Comparison of ENCODE assay signal across 10 cellular contexts in the genomic region with DNA sequence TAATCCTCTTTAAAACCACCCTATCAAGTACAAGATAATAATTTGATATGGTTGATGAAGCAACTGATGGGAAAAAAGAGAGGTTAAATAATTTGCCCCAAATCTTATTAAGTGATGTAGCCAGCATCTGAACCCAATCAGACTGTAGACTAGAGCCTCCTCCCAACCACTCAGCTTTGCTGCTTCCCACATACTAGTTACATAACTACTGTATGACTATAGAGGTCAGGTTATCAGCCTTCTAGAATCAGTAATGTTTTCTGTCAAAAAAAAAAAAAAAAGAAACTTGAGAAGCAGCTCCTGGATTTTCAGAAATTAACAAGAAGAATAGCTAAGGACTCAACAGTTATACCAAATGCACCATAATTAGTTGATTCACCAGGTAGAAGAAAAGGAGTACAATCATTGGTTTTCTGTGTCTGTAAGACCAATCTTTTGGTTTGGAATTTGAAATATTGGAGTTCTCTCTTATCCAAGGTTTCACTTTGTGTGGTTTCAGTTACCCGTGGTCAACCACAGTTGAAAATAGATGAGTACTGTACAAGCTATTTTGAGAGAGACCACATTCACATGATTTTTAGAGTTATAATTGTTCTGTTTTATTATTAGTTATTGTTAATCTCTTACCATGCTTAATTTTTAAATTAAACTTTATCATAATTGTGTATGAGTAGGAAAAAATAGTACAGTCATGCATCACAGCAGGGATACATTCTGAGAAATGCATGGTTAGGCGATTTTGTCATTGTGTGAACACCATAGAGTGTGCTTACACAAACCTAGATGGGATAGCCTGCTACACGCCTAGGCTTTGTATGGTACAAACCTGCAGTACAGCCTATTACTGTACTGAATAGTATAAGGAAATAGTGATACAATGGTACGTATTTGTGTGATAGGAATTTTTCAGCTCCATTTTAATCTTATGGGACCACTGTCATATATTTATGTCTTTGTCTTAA.
DNase-seq lines count a peak whose midpoint lies in the region; ATAC-seq and FAIRE-seq lines count a peak whose summit lies in the region.
"Had no signal": no experiment of that assay in that cellular context is flagged by ENCODE, and none has a peak within 500 bp of the region (broad histone marks: within the 10 kb centered on the region; RNA-seq: fewer than 3 reads in every experiment).

No MANE protein-coding gene starts in this region.

- H3K18ac ChIP-seq in mesenchymal stem cell (ENCODE audit: low read depth in 1 of 2, low read length in 2 of 2) = peak overlapping the region in 1 of 2 experiments; percentile 73

- CTCF ChIA-PET in activated naive CD4-positive, alpha-beta T cell treated with anti-CD3 and anti-CD28 coated beads for 36 hours (lab: Charles Lee) = interaction anchor here (1.1 to 1.4 kb wide), 4 partner anchors 63 to 403 kb away, joined by 3 to 5 read pairs (median 3); no protein-coding TSS in a partner anchor

- peak overlapping the region; percentile 13 for H2AK5ac ChIP-seq in mesenchymal stem cell (ENCODE audit: low read length, severe bottlenecking)

- no peaks in the 10 kb centered on the region for H3K27me3 Mint-ChIP-seq in activated naive CD4-positive, alpha-beta T cell treated with anti-CD3 and anti-CD28 coated beads for 36 hours (ENCODE audit: low read depth)

- H2BK120ac ChIP-seq in mesenchymal stem cell (ENCODE audit: low read depth, low read length) = no peak overlapping the region

- peaks cover 2% of the 10 kb centered on the region for H3K79me1 ChIP-seq in mesenchymal stem cell (replicated peaks; ENCODE audit: low read length, poor library complexity, severe bottlenecking)

- no peak overlapping the region for H2BK5ac ChIP-seq in mesenchymal stem cell (ENCODE audit: low read depth, low read length, poor library complexity, severe bottlenecking)

- H2BK12ac ChIP-seq in mesenchymal stem cell (ENCODE audit: low read length in 2 of 2) = no peak overlapping the region

- H3K27me3 ChIP-seq in mesenchymal stem cell (ENCODE audit: control insufficient read depth in 1 of 2, insufficient read depth in 1 of 2, low read length in 2 of 2) (no peaks in the 10 kb centered on the region), aorta (ENCODE audit: control insufficient read depth in 1 of 2, insufficient read depth in 2 of 2, low read length in 1 of 2) (no peaks in the 10 kb centered on the region)
- H3K27me3 ChIP-seq: suprapubic skin had no signal

- H3K4me1 ChIP-seq in mesenchymal stem cell (ENCODE audit: control insufficient read depth, insufficient read depth, low read depth, low read length) = peaks cover 2% of the 10 kb centered on the region
- no peaks in the 10 kb centered on the region for H3K4me1 ChIP-seq in aorta (ENCODE audit: control insufficient read depth in 1 of 2, insufficient read depth in 2 of 2, low read length in 2 of 2)
- H3K4me1 ChIP-seq: suprapubic skin had no signal

- no peak overlapping the region for H4K8ac ChIP-seq in mesenchymal stem cell (ENCODE audit: low read length)

- H3K36me3 ChIP-seq in mesenchymal stem cell (ENCODE audit: control insufficient read depth in 1 of 2, insufficient read depth in 2 of 2, low read depth in 1 of 2, low read length in 2 of 2) (peaks cover 3 to 67% of the 10 kb centered on the region in 2 experiments), aorta (ENCODE audit: control insufficient read depth in 1 of 2, insufficient read depth in 2 of 2, low read length in 1 of 2) (no peaks in the 10 kb centered on the region)

- intact Hi-C loops in aorta (cut with DNase I) = no loop called here
- intact Hi-C loops in activated naive CD4-positive, alpha-beta T cell treated with anti-CD3 and anti-CD28 coated beads for 36 hours (cut with micrococcal nuclease) = no loop called here

- ATAC-seq in GM18502 (IDR thresholded peaks at IDR 0.05; ENCODE audit: poor library complexity, unreplicated experiment) = peak; percentile 88
- peak; percentile 86 for ATAC-seq in HG02884 (IDR thresholded peaks at IDR 0.05; ENCODE audit: unreplicated experiment)
- ATAC-seq in aorta (ENCODE audit: low FRiP score) = no peak
- ATAC-seq in GM18909 (IDR thresholded peaks at IDR 0.05; ENCODE audit: poor library complexity, unreplicated experiment) = no peak

- DNase-seq in OCI-M1 (lab: John Stamatoyannopoulos, UW) (peak; percentile 62), mesenchymal stem cell (peak; percentile 67), urothelium cell line (ENCODE audit: low spot score) (no peak), aorta (no peak)
- no peak for DNase-seq in activated naive CD4-positive, alpha-beta T cell treated with anti-CD3 and anti-CD28 coated beads for 36 hours

- H3K4me1 Mint-ChIP-seq in activated naive CD4-positive, alpha-beta T cell treated with anti-CD3 and anti-CD28 coated beads for 36 hours (ENCODE audit: low read depth) = peaks cover 3% of the 10 kb centered on the region

- peaks cover 8% of the 10 kb centered on the region for H3K36me3 Mint-ChIP-seq in activated naive CD4-positive, alpha-beta T cell treated with anti-CD3 and anti-CD28 coated beads for 36 hours (ENCODE audit: low read depth)

- no peaks in the 10 kb centered on the region for H3K9me3 ChIP-seq in mesenchymal stem cell (ENCODE audit: control insufficient read depth, low read length)
- H3K9me3 ChIP-seq in aorta (ENCODE audit: control insufficient read depth, low read length) = no peaks in the 10 kb centered on the region
- H3K9me3 ChIP-seq: suprapubic skin had no signal

- no peak overlapping the region for H3K14ac ChIP-seq in mesenchymal stem cell (ENCODE audit: low read length in 2 of 2)

- no peak overlapping the region for H2AFZ ChIP-seq in mesenchymal stem cell (ENCODE audit: low read depth, low read length)

- H3K9me3 Mint-ChIP-seq in activated naive CD4-positive, alpha-beta T cell treated with anti-CD3 and anti-CD28 coated beads for 36 hours = no peaks in the 10 kb centered on the region

- WGBS in mesenchymal stem cell = 94% methylated on average over 3 of the region's 4 CpGs
- WGBS in aorta, 2 donors = 93 to 94% methylated on average over 4 of the region's 4 CpGs

- H3K27ac Mint-ChIP-seq in activated naive CD4-positive, alpha-beta T cell treated with anti-CD3 and anti-CD28 coated beads for 36 hours = no peak overlapping the region

- H4K91ac ChIP-seq in mesenchymal stem cell (ENCODE audit: low read length) = no peak overlapping the region

- H3K4ac ChIP-seq in mesenchymal stem cell (ENCODE audit: low read depth in 1 of 2, low read length in 2 of 2) = no peak overlapping the region

- H3K4me2 ChIP-seq in mesenchymal stem cell (ENCODE audit: low read length, poor library complexity, severe bottlenecking) = no peak overlapping the region

- no peak for FAIRE-seq in urothelium cell line (lab: Jason Lieb, UNC)

- no peak overlapping the region for H3K4me3 Mint-ChIP-seq in activated naive CD4-positive, alpha-beta T cell treated with anti-CD3 and anti-CD28 coated beads for 36 hours

- H3K27ac ChIP-seq in mesenchymal stem cell (ENCODE audit: low read length, poor library complexity, severe bottlenecking) (peak overlapping the region; percentile 74), aorta (ENCODE audit: low read depth in 1 of 2, low read length in 2 of 2) (no peak overlapping the region)
- H3K27ac ChIP-seq: epithelial cell of prostate, suprapubic skin had no signal

- H3K4me3 ChIP-seq in mesenchymal stem cell (ENCODE audit: insufficient read depth in 1 of 2, low read depth in 1 of 2, low read length in 2 of 2) (no peak overlapping the region), aorta (ENCODE audit: low read length in 2 of 2) (no peak overlapping the region)
- H3K4me3 ChIP-seq: suprapubic skin had no signal

- H3K23ac ChIP-seq in mesenchymal stem cell (ENCODE audit: low read length in 2 of 2) = no peak overlapping the region

- no peak overlapping the region for H3K9ac ChIP-seq in mesenchymal stem cell (ENCODE audit: low read length)

- H2BK15ac ChIP-seq in mesenchymal stem cell (ENCODE audit: low read depth, poor library complexity, severe bottlenecking) = no peak overlapping the region

Comparison
In these comparisons a context has a peak if more than half of its experiments do, and no peak if none do; other contexts are left out.
1. ATAC-seq: peak in GM18502 (single experiment) and HG02884 (single experiment); none in aorta (single experiment) and GM18909 (single experiment).
2. DNase-seq: peak in OCI-M1 (single experiment) and mesenchymal stem cell (single experiment); none in urothelium cell line (single experiment), aorta (0 of 2) and activated naive CD4-positive, alpha-beta T cell treated with anti-CD3 and anti-CD28 coated beads for 36 hours (single experiment).